Comparison of ENCODE assay signal across 8 cellular contexts in the genomic region with DNA sequence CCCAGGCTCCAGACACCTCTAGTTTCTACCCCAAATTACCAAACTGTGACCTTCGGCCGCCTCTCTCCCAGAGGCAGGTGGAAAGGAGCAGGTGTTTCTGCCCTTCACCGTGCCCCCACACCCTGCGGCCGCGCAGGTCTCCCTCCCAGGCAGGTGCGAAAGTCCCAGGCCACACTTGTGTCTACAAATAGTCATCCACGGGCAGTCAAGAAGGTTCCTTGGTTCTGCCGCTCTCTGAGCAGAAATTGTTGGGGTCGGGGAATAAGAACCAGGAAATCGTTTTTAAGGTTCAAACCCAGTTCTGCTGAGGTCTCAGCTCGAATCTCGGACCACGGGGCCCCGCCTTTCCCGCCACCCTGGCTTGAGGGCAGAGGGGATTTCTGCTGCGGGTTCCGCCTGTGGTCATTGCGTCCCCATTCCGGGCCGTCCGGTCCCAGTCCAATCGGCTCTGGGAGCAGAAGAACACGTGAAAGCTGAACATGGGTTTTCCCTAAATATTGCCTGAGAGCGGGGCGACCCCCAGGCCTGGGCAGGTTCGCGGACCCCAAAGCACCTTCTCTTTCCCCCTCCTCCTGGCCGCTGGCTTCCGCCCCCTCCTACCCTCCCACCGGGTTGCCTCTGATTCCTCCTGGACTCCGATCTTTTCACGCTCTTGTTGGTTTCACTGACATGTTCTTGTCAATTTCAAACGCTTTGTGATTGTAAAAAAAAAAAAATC. TPM values are rescaled to one million over a fixed set of nuclear protein-coding genes. Genes with fewer than 3 reads are reported as not detected.
DNase-seq lines count a peak whose midpoint lies in the region; ATAC-seq and TF ChIP-seq lines count a peak whose summit lies in the region.

No MANE protein-coding gene starts in this region.

- H3K4me1 ChIP-seq in foreskin keratinocyte (peaks cover 14% of the 10 kb centered on the region), ovary (ENCODE audit: insufficient read depth) (peaks cover 10% of the 10 kb centered on the region)

- H3K27ac ChIP-seq in foreskin keratinocyte (peak overlapping the region; percentile 95), ovary (peak overlapping the region; percentile 43 to 69)

- CTCF ChIA-PET in Calu3 (lab: Charles Lee), result interaction anchor here (1.4 to 1.8 kb wide), 3 partner anchors 11 to 137 kb away, joined by 6 to 8 read pairs (median 7); no protein-coding TSS in a partner anchor
- CTCF ChIA-PET in activated CD8-positive, alpha-beta memory T cell treated with anti-CD3 and anti-CD28 coated beads, Interleukin-2, amount 10 ng/mL, durations not matched to agents 7 days and 5 days (lab: Charles Lee), result interaction anchor here (1.2 to 4.8 kb wide), 5 partner anchors 10 to 150 kb away, joined by 3 to 34 read pairs (median 5); no protein-coding TSS in a partner anchor

- peak; percentile 4 for ATAC-seq in HG02763 (IDR thresholded peaks at IDR 0.05; ENCODE audit: unreplicated experiment)
- ATAC-seq in activated CD8-positive, alpha-beta memory T cell treated with anti-CD3 and anti-CD28 coated beads, Interleukin-2, amount 10 ng/mL, durations not matched to agents 7 days and 5 days, result no peak
- no peak for ATAC-seq in foreskin keratinocyte
- no peak for ATAC-seq in GM18909 (IDR thresholded peaks at IDR 0.05; ENCODE audit: poor library complexity, unreplicated experiment)
- ATAC-seq in HG03565 (IDR thresholded peaks at IDR 0.05; ENCODE audit: unreplicated experiment), result no peak
- ATAC-seq in HG03175 (IDR thresholded peaks at IDR 0.05; ENCODE audit: unreplicated experiment), result no peak

- TF ChIP-seq EP300 in ovary (IDR thresholded peaks at IDR 0.05), result no peak

- intact Hi-C loops in Calu3 (cut with micrococcal nuclease; ENCODE audit: unreplicated experiment) (no loop called here), ovary (cut with DNase I) (loop anchor here in 2 of 4 donors (5.0 to 10.0 kb wide), 3 partner anchors 45 to 323 kb away; partner anchors contain the start of gene PPP2R5A (in 1 of the 2))

- no peaks in the 10 kb centered on the region for H3K9me3 Mint-ChIP-seq in Calu3 (ENCODE audit: low read depth, unreplicated experiment)
- H3K9me3 Mint-ChIP-seq in activated CD8-positive, alpha-beta memory T cell treated with anti-CD3 and anti-CD28 coated beads, Interleukin-2, amount 10 ng/mL, durations not matched to agents 7 days and 5 days (ENCODE audit: low read depth), result no peaks in the 10 kb centered on the region

- H3K9me3 ChIP-seq in ovary, result no peaks in the 10 kb centered on the region

- H3K4me1 Mint-ChIP-seq in Calu3 (ENCODE audit: low read depth, unreplicated experiment), result peaks cover 36% of the 10 kb centered on the region
- H3K4me1 Mint-ChIP-seq in activated CD8-positive, alpha-beta memory T cell treated with anti-CD3 and anti-CD28 coated beads, Interleukin-2, amount 10 ng/mL, durations not matched to agents 7 days and 5 days, result peaks cover 40% of the 10 kb centered on the region

- H3K27me3 Mint-ChIP-seq in Calu3 (ENCODE audit: unreplicated experiment), result peaks cover 75% of the 10 kb centered on the region
- H3K27me3 Mint-ChIP-seq in activated CD8-positive, alpha-beta memory T cell treated with anti-CD3 and anti-CD28 coated beads, Interleukin-2, amount 10 ng/mL, durations not matched to agents 7 days and 5 days, result peaks cover 45% of the 10 kb centered on the region

- TSS peak; percentile 59 for BruUV-seq in Calu3 (replicated peaks; lab: Mats Ljungman, UMichigan)

- H3K27ac Mint-ChIP-seq in Calu3 (ENCODE audit: unreplicated experiment), result peak overlapping the region; percentile 95
- H3K27ac Mint-ChIP-seq in activated CD8-positive, alpha-beta memory T cell treated with anti-CD3 and anti-CD28 coated beads, Interleukin-2, amount 10 ng/mL, durations not matched to agents 7 days and 5 days, result peak overlapping the region; percentile 96

- DNase-seq in Calu3 (peak; percentile 31), foreskin keratinocyte (peak; percentile 2 to 35), ovary (peak; percentile 25 to 58 (median 57))
- DNase-seq in activated CD8-positive, alpha-beta memory T cell treated with anti-CD3 and anti-CD28 coated beads, Interleukin-2, amount 10 ng/mL, durations not matched to agents 7 days and 5 days, result peak; percentile 68

- H3K36me3 ChIP-seq in ovary, result no peaks in the 10 kb centered on the region

- TF ChIP-seq CTCF in Calu3 (IDR thresholded peaks at IDR 0.05; ENCODE audit: unreplicated experiment) (no peak), foreskin keratinocyte (conservative IDR thresholded peaks at IDR 0.05) (no peak), ovary (IDR thresholded peaks at IDR 0.05) (no peak)

- H3K4me3 ChIP-seq in ovary, result peak overlapping the region; percentile 58

- H3K27me3 ChIP-seq in foreskin keratinocyte (peaks cover 49% of the 10 kb centered on the region), ovary (no peaks in the 10 kb centered on the region)

- WGBS in ovary, 3 donors, result 2% methylated on average over 34 of the region's 34 CpGs

- TF ChIP-seq POLR2A in ovary (IDR thresholded peaks at IDR 0.05), result no peak

- peaks cover 47% of the 10 kb centered on the region for H3K36me3 Mint-ChIP-seq in Calu3 (ENCODE audit: insufficient read depth, unreplicated experiment)
- H3K36me3 Mint-ChIP-seq in activated CD8-positive, alpha-beta memory T cell treated with anti-CD3 and anti-CD28 coated beads, Interleukin-2, amount 10 ng/mL, durations not matched to agents 7 days and 5 days, result peaks cover 12% of the 10 kb centered on the region

- H3K4me3 Mint-ChIP-seq in Calu3 (ENCODE audit: low read depth, unreplicated experiment), result peak overlapping the region; percentile 82
- H3K4me3 Mint-ChIP-seq in activated CD8-positive, alpha-beta memory T cell treated with anti-CD3 and anti-CD28 coated beads, Interleukin-2, amount 10 ng/mL, durations not matched to agents 7 days and 5 days, result peak overlapping the region; percentile 90

RNA-seq across cellular contexts. Expression of gene ATF3, which starts 1.2 kb away (rescaled TPM):
- 11.1 and 13.0 TPM in 2 replicates for total RNA-seq in Calu3 (2022)
- total RNA-seq in activated CD8-positive, alpha-beta memory T cell treated with anti-CD3 and anti-CD28 coated beads, Interleukin-2, amount 10 ng/mL, durations not matched to agents 7 days and 5 days, result 10 to 100 TPM; 21.3 to 36.5 TPM
- total RNA-seq in foreskin keratinocyte, result 3.3 and 5.4 TPM in 2 replicates
- polyA plus RNA-seq in foreskin keratinocyte, result 3.3 and 4.8 TPM in 2 replicates
- total RNA-seq in ovary, result 100 to 1,000 TPM in 1 of 7 donors, 10 to 100 TPM in 3, 1 to 10 TPM in 3; 2.9 to 132 (median 19.4) TPM
- 10 to 100 TPM in 1 of 2 donors, 1 to 10 TPM in 1; 5.1 to 29.2 TPM for polyA plus RNA-seq in ovary
